Comparison of ENCODE assay signal across 1 cellular context in the genomic region with DNA sequence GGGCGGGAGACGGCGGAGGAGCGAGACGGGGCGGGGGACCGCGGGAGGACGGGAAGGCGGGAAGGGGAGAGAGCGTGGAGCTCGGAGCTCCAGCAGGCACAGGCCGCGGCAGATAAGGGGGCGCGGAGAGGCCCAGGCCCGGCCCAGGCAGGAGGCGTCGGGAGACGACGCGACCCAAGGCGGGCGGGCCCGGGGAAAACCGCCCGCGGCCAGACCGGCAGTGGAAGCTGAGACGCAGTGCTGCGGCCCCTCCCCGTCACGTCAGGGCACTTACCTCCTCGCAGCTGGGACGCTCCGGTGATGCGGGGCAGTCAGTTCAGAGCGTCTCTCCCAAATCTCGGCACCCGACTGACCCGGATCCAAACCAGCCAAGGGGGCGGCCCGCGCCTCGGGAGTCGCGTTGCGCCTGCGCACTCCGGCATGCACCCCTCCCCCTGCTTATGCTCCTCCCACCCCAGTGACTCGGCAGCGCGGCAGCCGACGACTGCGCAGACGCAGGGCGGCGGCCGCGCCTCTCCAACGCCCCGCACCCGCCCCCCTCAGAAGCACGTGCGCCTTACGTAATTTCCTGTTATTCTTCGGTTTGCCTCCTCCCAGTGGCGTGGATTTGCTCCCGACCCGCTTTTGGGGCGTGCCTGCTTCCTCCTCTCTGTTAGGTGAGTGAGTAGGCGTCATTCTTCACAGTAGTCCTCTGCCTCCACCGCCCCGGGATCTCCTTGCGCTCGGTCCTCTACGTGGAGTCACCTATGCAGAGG.
A peak's percentile ranks its signal among the peaks of the same experiment; 100 is the strongest.
TF ChIP-seq lines count a peak whose summit lies in the region.

Gene OSER1 (minus strand): TSS at position 350 of the 755 bp plus-strand sequence. CDS start 3,814 bp downstream, outside the sequence.

TF ChIP-seq in K562, 482 proteins besides CTCF, POLR2A, EP300 and RAD21 (continued from another document):
- TF ChIP-seq NFE2L1 (tag; IDR thresholded peaks at IDR 0.05; ENCODE audit: borderline replicate concordance, low read depth) (no peak), CBX1 (IDR thresholded peaks at IDR 0.05; ENCODE audit: low read depth) (0 out of 2 replicates have a peak, but pooled peaks have one; percentile 60), BDP1 (IDR thresholded peaks at IDR 0.05; ENCODE audit: insufficient read depth, insufficient read length) (no peak), RNF2 (IDR thresholded peaks at IDR 0.05) (peak; percentile 69; the same call in 1 of the 2 replicates), SP1 (CRISPR knock-in tag; IDR thresholded peaks at IDR 0.05) (peak; percentile 87), SP2 (IDR thresholded peaks at IDR 0.05; ENCODE audit: extremely low read depth, low read depth, low read length, poor library complexity, severe bottlenecking) (no peak), NFIX (CRISPR knock-in tag; IDR thresholded peaks at IDR 0.05; ENCODE audit: low read depth) (no peak), BCL6 (CRISPR knock-in tag; IDR thresholded peaks at IDR 0.05) (no peak), SAP30 (IDR thresholded peaks at IDR 0.05; ENCODE audit: borderline replicate concordance, insufficient read depth, low read depth, low read length, poor library complexity, severe bottlenecking) (peak; percentile 36), IFI16 (CRISPR knock-in tag; IDR thresholded peaks at IDR 0.05) (no peak), CHD1 (IDR thresholded peaks at IDR 0.05; ENCODE audit: low read length) (no peak), ZBED1 (IDR thresholded peaks at IDR 0.05) (0 out of 2 replicates have a peak, but pooled peaks have one; percentile 23), TSC22D4 (tag; IDR thresholded peaks at IDR 0.05) (no peak), PHF21A (IDR thresholded peaks at IDR 0.05; ENCODE audit: borderline replicate concordance, low read depth) (peak; percentile 99), SMARCA4 (IDR thresholded peaks at IDR 0.05) (no peak), HES1 (IDR thresholded peaks at IDR 0.05; ENCODE audit: low read depth) (peak; percentile 52; the same call in 1 of the 2 replicates), L3MBTL2 (IDR thresholded peaks at IDR 0.05) (peak; percentile 87), RBBP5 (IDR thresholded peaks at IDR 0.05; ENCODE audit: borderline replicate concordance, insufficient read depth, low read length, poor library complexity, severe bottlenecking) (peak; percentile 88), KDM1A (IDR thresholded peaks at IDR 0.05) (peak; percentile 92 to 94), ZNF140 (CRISPR knock-in tag; IDR thresholded peaks at IDR 0.05) (no peak), HBP1 (CRISPR knock-in tag; IDR thresholded peaks at IDR 0.05) (no peak), SIN3B (IDR thresholded peaks at IDR 0.05; ENCODE audit: low read depth) (no peak), ZC3H11A (IDR thresholded peaks at IDR 0.05; ENCODE audit: low read depth, low read length) (no peak), ZMIZ1 (IDR thresholded peaks at IDR 0.05; ENCODE audit: low read depth in 2 of 2, low read length in 2 of 2) (no peak), ZBTB17 (CRISPR knock-in tag; IDR thresholded peaks at IDR 0.05) (peak; percentile 51; the same call in 1 of the 2 replicates), YBX1 (IDR thresholded peaks at IDR 0.05) (no peak), ZNF668 (CRISPR knock-in tag; IDR thresholded peaks at IDR 0.05) (no peak), TRIM24 (IDR thresholded peaks at IDR 0.05) (no peak; a peak in 1 of 4 replicates), ILF3 (IDR thresholded peaks at IDR 0.05; ENCODE audit: borderline replicate concordance) (no peak), ASH1L (IDR thresholded peaks at IDR 0.05; ENCODE audit: borderline replicate concordance, low read depth, partially characterized antibody) (no peak), XRCC5 (IDR thresholded peaks at IDR 0.05; ENCODE audit: low read depth, low read length) (no peak), FOS (IDR thresholded peaks at IDR 0.05; ENCODE audit: extremely low read depth, insufficient read length) (no peak), HIVEP1 (CRISPR knock-in tag; IDR thresholded peaks at IDR 0.05) (no peak), JUNB (CRISPR knock-in tag; conservative IDR thresholded peaks at IDR 0.05) (no peak), DDX20 (tag; IDR thresholded peaks at IDR 0.05; ENCODE audit: low read depth) (no peak), ZSCAN29 (IDR thresholded peaks at IDR 0.05) (no peak), BMI1 (IDR thresholded peaks at IDR 0.05; ENCODE audit: low read length) (no peak), ZC3H8 (IDR thresholded peaks at IDR 0.05) (no peak), ZNF280A (IDR thresholded peaks at IDR 0.05; ENCODE audit: low read depth, partially characterized antibody) (no peak)
- TF ChIP-seq, protein P1, sequence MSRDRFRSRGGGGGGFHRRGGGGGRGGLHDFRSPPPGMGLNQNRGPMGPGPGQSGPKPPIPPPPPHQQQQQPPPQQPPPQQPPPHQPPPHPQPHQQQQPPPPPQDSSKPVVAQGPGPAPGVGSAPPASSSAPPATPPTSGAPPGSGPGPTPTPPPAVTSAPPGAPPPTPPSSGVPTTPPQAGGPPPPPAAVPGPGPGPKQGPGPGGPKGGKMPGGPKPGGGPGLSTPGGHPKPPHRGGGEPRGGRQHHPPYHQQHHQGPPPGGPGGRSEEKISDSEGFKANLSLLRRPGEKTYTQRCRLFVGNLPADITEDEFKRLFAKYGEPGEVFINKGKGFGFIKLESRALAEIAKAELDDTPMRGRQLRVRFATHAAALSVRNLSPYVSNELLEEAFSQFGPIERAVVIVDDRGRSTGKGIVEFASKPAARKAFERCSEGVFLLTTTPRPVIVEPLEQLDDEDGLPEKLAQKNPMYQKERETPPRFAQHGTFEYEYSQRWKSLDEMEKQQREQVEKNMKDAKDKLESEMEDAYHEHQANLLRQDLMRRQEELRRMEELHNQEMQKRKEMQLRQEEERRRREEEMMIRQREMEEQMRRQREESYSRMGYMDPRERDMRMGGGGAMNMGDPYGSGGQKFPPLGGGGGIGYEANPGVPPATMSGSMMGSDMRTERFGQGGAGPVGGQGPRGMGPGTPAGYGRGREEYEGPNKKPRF (IDR thresholded peaks at IDR 0.05; ENCODE audit: low read depth, low read length): no peak
- TF ChIP-seq, protein P2, sequence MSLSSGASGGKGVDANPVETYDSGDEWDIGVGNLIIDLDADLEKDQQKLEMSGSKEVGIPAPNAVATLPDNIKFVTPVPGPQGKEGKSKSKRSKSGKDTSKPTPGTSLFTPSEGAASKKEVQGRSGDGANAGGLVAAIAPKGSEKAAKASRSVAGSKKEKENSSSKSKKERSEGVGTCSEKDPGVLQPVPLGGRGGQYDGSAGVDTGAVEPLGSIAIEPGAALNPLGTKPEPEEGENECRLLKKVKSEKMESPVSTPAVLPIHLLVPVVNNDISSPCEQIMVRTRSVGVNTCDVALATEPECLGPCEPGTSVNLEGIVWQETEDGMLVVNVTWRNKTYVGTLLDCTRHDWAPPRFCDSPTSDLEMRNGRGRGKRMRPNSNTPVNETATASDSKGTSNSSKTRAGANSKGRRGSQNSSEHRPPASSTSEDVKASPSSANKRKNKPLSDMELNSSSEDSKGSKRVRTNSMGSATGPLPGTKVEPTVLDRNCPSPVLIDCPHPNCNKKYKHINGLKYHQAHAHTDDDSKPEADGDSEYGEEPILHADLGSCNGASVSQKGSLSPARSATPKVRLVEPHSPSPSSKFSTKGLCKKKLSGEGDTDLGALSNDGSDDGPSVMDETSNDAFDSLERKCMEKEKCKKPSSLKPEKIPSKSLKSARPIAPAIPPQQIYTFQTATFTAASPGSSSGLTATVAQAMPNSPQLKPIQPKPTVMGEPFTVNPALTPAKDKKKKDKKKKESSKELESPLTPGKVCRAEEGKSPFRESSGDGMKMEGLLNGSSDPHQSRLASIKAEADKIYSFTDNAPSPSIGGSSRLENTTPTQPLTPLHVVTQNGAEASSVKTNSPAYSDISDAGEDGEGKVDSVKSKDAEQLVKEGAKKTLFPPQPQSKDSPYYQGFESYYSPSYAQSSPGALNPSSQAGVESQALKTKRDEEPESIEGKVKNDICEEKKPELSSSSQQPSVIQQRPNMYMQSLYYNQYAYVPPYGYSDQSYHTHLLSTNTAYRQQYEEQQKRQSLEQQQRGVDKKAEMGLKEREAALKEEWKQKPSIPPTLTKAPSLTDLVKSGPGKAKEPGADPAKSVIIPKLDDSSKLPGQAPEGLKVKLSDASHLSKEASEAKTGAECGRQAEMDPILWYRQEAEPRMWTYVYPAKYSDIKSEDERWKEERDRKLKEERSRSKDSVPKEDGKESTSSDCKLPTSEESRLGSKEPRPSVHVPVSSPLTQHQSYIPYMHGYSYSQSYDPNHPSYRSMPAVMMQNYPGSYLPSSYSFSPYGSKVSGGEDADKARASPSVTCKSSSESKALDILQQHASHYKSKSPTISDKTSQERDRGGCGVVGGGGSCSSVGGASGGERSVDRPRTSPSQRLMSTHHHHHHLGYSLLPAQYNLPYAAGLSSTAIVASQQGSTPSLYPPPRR (CRISPR knock-in tag; IDR thresholded peaks at IDR 0.05; ENCODE audit: borderline replicate concordance): peak; percentile 56
- TF ChIP-seq, protein P3, sequence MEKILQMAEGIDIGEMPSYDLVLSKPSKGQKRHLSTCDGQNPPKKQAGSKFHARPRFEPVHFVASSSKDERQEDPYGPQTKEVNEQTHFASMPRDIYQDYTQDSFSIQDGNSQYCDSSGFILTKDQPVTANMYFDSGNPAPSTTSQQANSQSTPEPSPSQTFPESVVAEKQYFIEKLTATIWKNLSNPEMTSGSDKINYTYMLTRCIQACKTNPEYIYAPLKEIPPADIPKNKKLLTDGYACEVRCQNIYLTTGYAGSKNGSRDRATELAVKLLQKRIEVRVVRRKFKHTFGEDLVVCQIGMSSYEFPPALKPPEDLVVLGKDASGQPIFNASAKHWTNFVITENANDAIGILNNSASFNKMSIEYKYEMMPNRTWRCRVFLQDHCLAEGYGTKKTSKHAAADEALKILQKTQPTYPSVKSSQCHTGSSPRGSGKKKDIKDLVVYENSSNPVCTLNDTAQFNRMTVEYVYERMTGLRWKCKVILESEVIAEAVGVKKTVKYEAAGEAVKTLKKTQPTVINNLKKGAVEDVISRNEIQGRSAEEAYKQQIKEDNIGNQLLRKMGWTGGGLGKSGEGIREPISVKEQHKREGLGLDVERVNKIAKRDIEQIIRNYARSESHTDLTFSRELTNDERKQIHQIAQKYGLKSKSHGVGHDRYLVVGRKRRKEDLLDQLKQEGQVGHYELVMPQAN (IDR thresholded peaks at IDR 0.05; ENCODE audit: borderline replicate concordance): peak; percentile 79
- TF ChIP-seq, protein P4, sequence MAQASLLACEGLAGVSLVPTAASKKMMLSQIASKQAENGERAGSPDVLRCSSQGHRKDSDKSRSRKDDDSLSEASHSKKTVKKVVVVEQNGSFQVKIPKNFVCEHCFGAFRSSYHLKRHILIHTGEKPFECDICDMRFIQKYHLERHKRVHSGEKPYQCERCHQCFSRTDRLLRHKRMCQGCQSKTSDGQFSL (CRISPR knock-in tag; IDR thresholded peaks at IDR 0.05): no peak
- TF ChIP-seq, protein P4 (tag; IDR thresholded peaks at IDR 0.05): no peak
